Comparison of ENCODE assay signal across 8 cellular contexts in genomic region chr11:121451178-121451981, GRCh38. TPM values are rescaled to one million over a fixed set of nuclear protein-coding genes. Genes with fewer than 3 reads are reported as not detected.
DNase-seq lines count a peak whose midpoint lies in the region; ATAC-seq and TF ChIP-seq lines count a peak whose summit lies in the region.

No MANE protein-coding gene starts in this region.

- H3K4me1 Mint-ChIP-seq in IgD-negative memory B cell = peaks cover 24 to 62% (median 43%) of the 10 kb centered on the region in 3 donors
- H3K4me1 Mint-ChIP-seq in activated naive CD8-positive, alpha-beta T cell treated with anti-CD3 and anti-CD28 coated beads, Interleukin-2, amount 10 ng/mL, durations not matched to agents 7 days and 5 days = peaks cover 68% of the 10 kb centered on the region

- peaks cover 21% of the 10 kb centered on the region for H3K27me3 Mint-ChIP-seq in IgD-negative memory B cell
- no peaks in the 10 kb centered on the region for H3K27me3 Mint-ChIP-seq in activated naive CD8-positive, alpha-beta T cell treated with anti-CD3 and anti-CD28 coated beads, Interleukin-2, amount 10 ng/mL, durations not matched to agents 7 days and 5 days

- H3K27ac ChIP-seq in temporal lobe (ENCODE audit: low read depth, low read length) = peak overlapping the region; percentile 70

- ATAC-seq in GM18505 (IDR thresholded peaks at IDR 0.05; ENCODE audit: unreplicated experiment) (no peak), left lobe of liver (peak; percentile 57), HG03342 (IDR thresholded peaks at IDR 0.05; ENCODE audit: unreplicated experiment) (no peak)
- ATAC-seq in activated naive CD8-positive, alpha-beta T cell treated with anti-CD3 and anti-CD28 coated beads, Interleukin-2, amount 10 ng/mL, durations not matched to agents 7 days and 5 days (ENCODE audit: low read depth) = peak; percentile 6

- POLR2A ChIA-PET in activated naive CD8-positive, alpha-beta T cell treated with anti-CD3 and anti-CD28 coated beads, Interleukin-2, amount 10 ng/mL, durations not matched to agents 7 days and 5 days (lab: Charles Lee) = interaction anchor here (1.0 to 4.9 kb wide), 9 partner anchors 13 to 159 kb away, joined by 3 to 152 read pairs (median 11); partner anchors contain the start of gene SC5D

- peak overlapping the region; percentile 85 to 94 (median 92) for H3K4me3 Mint-ChIP-seq in IgD-negative memory B cell
- peak overlapping the region; percentile 90 for H3K4me3 Mint-ChIP-seq in activated naive CD8-positive, alpha-beta T cell treated with anti-CD3 and anti-CD28 coated beads, Interleukin-2, amount 10 ng/mL, durations not matched to agents 7 days and 5 days

- TF ChIP-seq POLR2A in GM18505 (IDR thresholded peaks at IDR 0.05; ENCODE audit: borderline replicate concordance, extremely low read depth, insufficient read depth, insufficient read length) = peak; percentile 36

- H3K9me3 Mint-ChIP-seq in IgD-negative memory B cell = no peaks in the 10 kb centered on the region
- no peaks in the 10 kb centered on the region for H3K9me3 Mint-ChIP-seq in activated naive CD8-positive, alpha-beta T cell treated with anti-CD3 and anti-CD28 coated beads, Interleukin-2, amount 10 ng/mL, durations not matched to agents 7 days and 5 days

- peaks cover 1% of the 10 kb centered on the region for H3K36me3 Mint-ChIP-seq in IgD-negative memory B cell
- peaks cover 15% of the 10 kb centered on the region for H3K36me3 Mint-ChIP-seq in activated naive CD8-positive, alpha-beta T cell treated with anti-CD3 and anti-CD28 coated beads, Interleukin-2, amount 10 ng/mL, durations not matched to agents 7 days and 5 days

- DNase-seq in activated naive CD8-positive, alpha-beta T cell treated with anti-CD3 and anti-CD28 coated beads, Interleukin-2, amount 10 ng/mL, durations not matched to agents 7 days and 5 days = peak; percentile 57
- DNase-seq in left lobe of liver (ENCODE audit: low spot score) (peak; percentile 71), NCI-H1930 (lab: John Stamatoyannopoulos, UW) (no peak), NCI-H2227 (lab: John Stamatoyannopoulos, UW; ENCODE audit: unreplicated experiment) (no peak)

- peak overlapping the region; percentile 23 to 89 (median 49) for H3K27ac Mint-ChIP-seq in IgD-negative memory B cell
- H3K27ac Mint-ChIP-seq in activated naive CD8-positive, alpha-beta T cell treated with anti-CD3 and anti-CD28 coated beads, Interleukin-2, amount 10 ng/mL, durations not matched to agents 7 days and 5 days = peak overlapping the region; percentile 94

RNA-seq across cellular contexts. Expression of gene SORL1, which starts 0.7 kb away (rescaled TPM):
- 25.8 TPM for polyA plus RNA-seq in IgD-negative memory B cell
- total RNA-seq in activated naive CD8-positive, alpha-beta T cell treated with anti-CD3 and anti-CD28 coated beads, Interleukin-2, amount 10 ng/mL, durations not matched to agents 7 days and 5 days = 100 to 1,000 TPM; 179 to 195 TPM
- total RNA-seq in left lobe of liver (133 TPM), temporal lobe (40.6 TPM)

Comparison
In these comparisons a context has a peak if more than half of its experiments do, and no peak if none do; other contexts are left out.
1. ATAC-seq: peak in activated naive CD8-positive, alpha-beta T cell treated with anti-CD3 and anti-CD28 coated beads, Interleukin-2, amount 10 ng/mL, durations not matched to agents 7 days and 5 days (single experiment) and left lobe of liver (single experiment); none in GM18505 (single experiment) and HG03342 (single experiment).
2. DNase-seq: peak in activated naive CD8-positive, alpha-beta T cell treated with anti-CD3 and anti-CD28 coated beads, Interleukin-2, amount 10 ng/mL, durations not matched to agents 7 days and 5 days (single experiment) and left lobe of liver (single experiment); none in NCI-H1930 (0 of 2) and NCI-H2227 (single experiment).